ENCODE assay signal across 7 cellular contexts in genomic region chr12:48640854-48641253, GRCh38.
"Had no signal": no experiment of that assay in that cellular context is flagged by ENCODE, and none has a peak within 500 bp of the region (broad histone marks: within the 10 kb centered on the region; RNA-seq: fewer than 3 reads in every experiment).

No MANE protein-coding gene starts in this region.

- H3K4me1 ChIP-seq: HAP-1 had no signal

- ATAC-seq: HCT116 had no signal

- H3K27ac ChIP-seq: GM23248 had no signal

- DNase-seq: GM23248, GOT3, H7, KG1 had no signal

- H3K9ac ChIP-seq: GM23248 had no signal

- FAIRE-seq: HTR-8/SVneo had no signal

- H2AFZ ChIP-seq: GM23248 had no signal

- H3K4me3 ChIP-seq: GM23248, HAP-1 had no signal
